20 cellular contexts compared by ENCODE assay signal in genomic region chr22:30094804-30095203, GRCh38. TPM values are rescaled to one million over a fixed set of nuclear protein-coding genes. Genes with fewer than 3 reads are reported as not detected.
A peak's percentile ranks its signal among the peaks of the same experiment; 100 is the strongest.
DNase-seq lines count a peak whose midpoint lies in the region; ATAC-seq and TF ChIP-seq lines count a peak whose summit lies in the region.
"Had no signal": no experiment of that assay in that cellular context is flagged by ENCODE, and none has a peak within 500 bp of the region (broad histone marks: within the 10 kb centered on the region; RNA-seq: fewer than 3 reads in every experiment).

No MANE protein-coding gene starts in this region.

- DNase-seq in GM23338 (ENCODE audit: low spot score) (peak; percentile 23), astrocyte of the spinal cord (ENCODE audit: low read depth, low spot score) (peak; percentile 5), left kidney (ENCODE audit: low read depth, low spot score) (peak; percentile 6), Caco-2 (no peak)
- no peak for DNase-seq in activated CD8-positive, alpha-beta memory T cell treated with anti-CD3 and anti-CD28 coated beads, Interleukin-2, amount 50 U/mL, for 48 hours
- DNase-seq in activated CD8-positive, alpha-beta memory T cell treated with anti-CD3 and anti-CD28 coated beads for 24 hours, result no peak
- DNase-seq: C1 segment of cervical spinal cord; CD4-positive, alpha-beta memory T cell; COR-L47; DMS153; EL; GDM1; H9 had no signal

- H3K4me1 ChIP-seq in GM23338 (ENCODE audit: insufficient read depth) (no peaks in the 10 kb centered on the region), HEK293 (ENCODE audit: control insufficient read depth, insufficient read depth, low read length) (no peaks in the 10 kb centered on the region), Caco-2 (no peaks in the 10 kb centered on the region)

- no peaks in the 10 kb centered on the region for H3K9me2 ChIP-seq in GM23338 (ENCODE audit: insufficient read depth)

- TF ChIP-seq CTCF in GM23338 (conservative IDR thresholded peaks at IDR 0.05; ENCODE audit: low read depth in 2 of 2), result no peak
- no peak for TF ChIP-seq CTCF in HEK293 (tag by site-specific recombination; IDR thresholded peaks at IDR 0.05)
- TF ChIP-seq CTCF in astrocyte of the spinal cord (IDR thresholded peaks at IDR 0.05; ENCODE audit: low read depth, low read length), result no peak
- TF ChIP-seq CTCF in Caco-2 (IDR thresholded peaks at IDR 0.05; ENCODE audit: insufficient read depth in 1 of 2, low read depth in 1 of 2, low read length in 1 of 2, severe bottlenecking in 1 of 2, unreplicated experiment in 1 of 2), result no peak

- no peaks in the 10 kb centered on the region for H3F3A ChIP-seq in GM23338 (replicated peaks; ENCODE audit: low read depth)

- H3K36me3 ChIP-seq in GM23338 (ENCODE audit: insufficient read depth), result peaks cover 15% of the 10 kb centered on the region
- no peaks in the 10 kb centered on the region for H3K36me3 ChIP-seq in HEK293 (ENCODE audit: control insufficient read depth in 2 of 2, insufficient read depth in 1 of 2, low read length in 2 of 2)
- no peaks in the 10 kb centered on the region for H3K36me3 ChIP-seq in Caco-2 (ENCODE audit: control insufficient read depth, insufficient read depth, low read length)

- in situ Hi-C loops in astrocyte of the spinal cord (cut with HindIII; ENCODE audit: low sequenced_read_pairs), result no loop called here

- H2AFZ ChIP-seq in GM23338, result no peak overlapping the region

- intact Hi-C loops in Caco-2 (cut with micrococcal nuclease; ENCODE audit: unreplicated experiment), result no loop called here

- ATAC-seq in GM23338, result no peak
- ATAC-seq in GM21576 (IDR thresholded peaks at IDR 0.05; ENCODE audit: unreplicated experiment), result no peak
- ATAC-seq: GM12878 had no signal

- no peak overlapping the region for H3K4me2 ChIP-seq in GM23338

- CTCF ChIA-PET in HEK293 (lab: Yijun Ruan, JAX) (no interaction called here), Caco-2 (lab: Charles Lee) (no interaction called here)

- H3K36me3 Mint-ChIP-seq in GM23338 (ENCODE audit: low read depth), result peaks cover 3% of the 10 kb centered on the region; the same call in 1 of the 3 replicates
- no peaks in the 10 kb centered on the region for H3K36me3 Mint-ChIP-seq in Caco-2 (ENCODE audit: insufficient read depth, unreplicated experiment)
- H3K36me3 Mint-ChIP-seq: CD4-positive, alpha-beta memory T cell had no signal

- H3K4me3 Mint-ChIP-seq in GM23338, result no peak overlapping the region
- H3K4me3 Mint-ChIP-seq in Caco-2 (ENCODE audit: unreplicated experiment), result no peak overlapping the region
- H3K4me3 Mint-ChIP-seq: CD4-positive, alpha-beta memory T cell; H9 had no signal

- H3K27ac ChIP-seq in GM23338 (ENCODE audit: low read depth) (no peak overlapping the region), HEK293 (ENCODE audit: extremely low read depth, low read depth, low read length) (no peak overlapping the region)

- H3K27me3 Mint-ChIP-seq in GM23338 (ENCODE audit: insufficient read depth, low read depth, poor library complexity), result no peaks in the 10 kb centered on the region
- no peaks in the 10 kb centered on the region for H3K27me3 Mint-ChIP-seq in Caco-2 (ENCODE audit: insufficient read depth, unreplicated experiment)

- no peaks in the 10 kb centered on the region for H3K9me3 ChIP-seq in HEK293 (ENCODE audit: control insufficient read depth, insufficient read depth, low read depth, low read length)
- H3K9me3 ChIP-seq in Caco-2, result peaks cover 34% of the 10 kb centered on the region

- H3K27ac Mint-ChIP-seq in GM23338 (no peak overlapping the region), Caco-2 (ENCODE audit: unreplicated experiment) (no peak overlapping the region)
- H3K27ac Mint-ChIP-seq: CD4-positive, alpha-beta memory T cell; H9 had no signal

- H3K27me3 ChIP-seq in GM23338 (ENCODE audit: insufficient read depth) (no peaks in the 10 kb centered on the region), Caco-2 (replicated peaks; ENCODE audit: control insufficient read depth, insufficient read depth, low read length) (no peaks in the 10 kb centered on the region)

- H4K20me1 ChIP-seq in GM23338 (replicated peaks; ENCODE audit: insufficient read depth), result no peaks in the 10 kb centered on the region

- BruUV-seq in Caco-2 (replicated peaks; lab: Mats Ljungman, UMichigan), result no TSS peak

- POLR2A ChIA-PET in HEK293 (lab: Yijun Ruan, JAX) (no interaction called here), Caco-2 (lab: Charles Lee) (no interaction called here)

- H3K9me3 Mint-ChIP-seq in GM23338, result peaks cover 24% of the 10 kb centered on the region; the same call in 2 of the 3 replicates
- peaks cover 17% of the 10 kb centered on the region for H3K9me3 Mint-ChIP-seq in Caco-2 (ENCODE audit: unreplicated experiment)

- H3K4me1 Mint-ChIP-seq in GM23338, result no peaks in the 10 kb centered on the region
- no peaks in the 10 kb centered on the region for H3K4me1 Mint-ChIP-seq in Caco-2 (ENCODE audit: low read depth, unreplicated experiment)
- H3K4me1 Mint-ChIP-seq: H9 had no signal

- H3K4me3 ChIP-seq in GM23338 (no peak overlapping the region), HEK293 (ENCODE audit: low read depth, low read length) (no peak overlapping the region), astrocyte of the spinal cord (ENCODE audit: low read depth, low read length) (no peak overlapping the region), Caco-2 (ENCODE audit: low read depth, low read length) (no peak overlapping the region)
- H3K4me3 ChIP-seq: GM12878 had no signal

- no peaks in the 10 kb centered on the region for H3K79me2 ChIP-seq in GM23338 (replicated peaks; ENCODE audit: insufficient read depth)

TF ChIP-seq in GM23338, 12 proteins besides CTCF, POLR2A, EP300 and RAD21 (continues in another document):
- TF ChIP-seq EZH2phosphoT487 (IDR thresholded peaks at IDR 0.05; ENCODE audit: unreplicated experiment) (no peak), REST (IDR thresholded peaks at IDR 0.05; ENCODE audit: unreplicated experiment) (no peak), ZNF114 (CRISPR knock-in tag; IDR thresholded peaks at IDR 0.05) (no peak), CREB1 (CRISPR knock-in tag; IDR thresholded peaks at IDR 0.05; ENCODE audit: low read depth) (no peak)

TF ChIP-seq in HEK293, 187 proteins besides CTCF, POLR2A, EP300 and RAD21 (continues in another document):
- no peak for TF ChIP-seq SCRT1 (tag by site-specific recombination; IDR thresholded peaks at IDR 0.05; ENCODE audit: borderline replicate concordance)
- TF ChIP-seq KLF17 (tag by site-specific recombination; IDR thresholded peaks at IDR 0.05), result no peak
- no peak for TF ChIP-seq ZBTB48 (tag by site-specific recombination; IDR thresholded peaks at IDR 0.05)
- peak; percentile 48; the same call in 1 of the 2 replicates for TF ChIP-seq TRIM28 (IDR thresholded peaks at IDR 0.05; ENCODE audit: borderline replicate concordance, low read length)
- TF ChIP-seq ZNF639 (tag by site-specific recombination; IDR thresholded peaks at IDR 0.05), result no peak
- no peak for TF ChIP-seq HOXC10 (CRISPR knock-in tag; IDR thresholded peaks at IDR 0.05)
- TF ChIP-seq ZNF549 (tag by site-specific recombination; IDR thresholded peaks at IDR 0.05), result no peak
- TF ChIP-seq ZNF19 (tag by site-specific recombination; IDR thresholded peaks at IDR 0.05; ENCODE audit: low read depth), result no peak
- peak; percentile 99 for TF ChIP-seq SETDB1 (IDR thresholded peaks at IDR 0.05; ENCODE audit: insufficient read length, low read length)
- no peak for TF ChIP-seq HIC1 (tag by site-specific recombination; IDR thresholded peaks at IDR 0.05)
- no peak for TF ChIP-seq ZNF112 (tag by site-specific recombination; IDR thresholded peaks at IDR 0.05)

RNA-seq across cellular contexts. Expression of gene HORMAD2, which starts 14.5 kb away (rescaled TPM):
- not detected in 2 replicates for total RNA-seq in GM23338 (2014; rRNA removed; shearing (Covaris generic))
- 0.37 and 0.40 TPM in 2 replicates for polyA plus RNA-seq in GM23338 (2016; fragmentation: Nextera tagmentation; extraction: Ambion mirVana)
- 2.4 and 3.1 TPM in 2 replicates for total RNA-seq in Caco-2 (2022)
- total RNA-seq: A172; A673; CD4-positive, alpha-beta memory T cell; GM12878; H4; H9 had no signal
- polyA plus RNA-seq: BJ; CD4-positive, alpha-beta memory T cell had no signal

Comparison
In these comparisons a context has a peak if more than half of its experiments do, and no peak if none do; other contexts are left out.
1. DNase-seq: peak in GM23338 (single experiment), astrocyte of the spinal cord (single experiment) and left kidney (single experiment); none in activated CD8-positive, alpha-beta memory T cell treated with anti-CD3 and anti-CD28 coated beads, Interleukin-2, amount 50 U/mL, for 48 hours (single experiment), Caco-2 (0 of 2) and activated CD8-positive, alpha-beta memory T cell treated with anti-CD3 and anti-CD28 coated beads for 24 hours (single experiment).